ENCODE assay signal across 1 cellular context in genomic region chr16:87492241-87492635, GRCh38.
TF ChIP-seq lines count a peak whose summit lies in the region.

No MANE protein-coding gene starts in this region.

TF ChIP-seq in HepG2, 621 proteins besides CTCF, POLR2A, EP300 and RAD21 (continued from another document):
- TF ChIP-seq THAP8 (CRISPR knock-in tag; IDR thresholded peaks at IDR 0.05; ENCODE audit: borderline replicate concordance) (no peak), ZNF260 (CRISPR knock-in tag; IDR thresholded peaks at IDR 0.05; ENCODE audit: borderline replicate concordance, low read depth) (no peak), MTA3 (CRISPR knock-in tag; IDR thresholded peaks at IDR 0.05) (no peak)
TF ChIP-seq in HepG2: peak in this region for 0.
